In genomic region chr7:142298009-142298408, GRCh38 we compare ENCODE assay signal across 11 cellular contexts. TPM values are rescaled to one million over a fixed set of nuclear protein-coding genes. Genes with fewer than 3 reads are reported as not detected.
DNase-seq lines count a peak whose midpoint lies in the region.
"Had no signal": no experiment of that assay in that cellular context is flagged by ENCODE, and none has a peak within 500 bp of the region (broad histone marks: within the 10 kb centered on the region; RNA-seq: fewer than 3 reads in every experiment).

No MANE protein-coding gene starts in this region.

- DNase-seq in NCI-H748 (lab: John Stamatoyannopoulos, UW; ENCODE audit: unreplicated experiment) (peak; percentile 6), NCI-H748 treated with DMSO at 0.1 percent for 48 hours (lab: John Stamatoyannopoulos, UW) (no peak), M059J (ENCODE audit: low read depth) (peak; percentile 26), dermis blood vessel endothelial cell (peak; percentile 11), renal cortical epithelial cell (ENCODE audit: low read depth) (peak; percentile 7), COR-L47 (lab: John Stamatoyannopoulos, UW) (no peak), NCI-H446 (lab: John Stamatoyannopoulos, UW) (no peak), cerebellar cortex (ENCODE audit: low spot score) (no peak)
- DNase-seq: activated CD8-positive, alpha-beta memory T cell treated with anti-CD3 and anti-CD28 coated beads, Interleukin-2, amount 50 U/mL, for 48 hours; SHP77 treated with DMSO at 0.1 percent for 48 hours had no signal

RNA-seq across cellular contexts. Expression of gene PRSS58, which starts 40.2 kb away (rescaled TPM):
- total RNA-seq in M059J (2014; rRNA removed; shearing (Covaris generic)), result not detected in 2 replicates
- total RNA-seq in dermis blood vessel endothelial cell, result not detected in 2 replicates
- total RNA-seq in renal cortical epithelial cell, result not detected in 2 replicates
- total RNA-seq: right atrium auricular region had no signal

Comparison
In these comparisons a context has a peak if more than half of its experiments do, and no peak if none do; other contexts are left out.
1. DNase-seq: peak in NCI-H748 (single experiment), M059J (single experiment), dermis blood vessel endothelial cell (single experiment) and renal cortical epithelial cell (single experiment); none in NCI-H748 treated with DMSO at 0.1 percent for 48 hours (single experiment), COR-L47 (single experiment), NCI-H446 (0 of 2) and cerebellar cortex (single experiment).